In genomic region chr1:86774305-86775304, GRCh38 we compare ENCODE assay signal across 1 cellular context.
TF ChIP-seq lines count a peak whose summit lies in the region.

No MANE protein-coding gene starts in this region.

TF ChIP-seq in H1, 55 proteins besides CTCF, POLR2A, EP300 and RAD21 (continued from another document):
- TF ChIP-seq HDAC2 (IDR thresholded peaks at IDR 0.05; ENCODE audit: borderline replicate concordance in 1 of 2, low read depth in 2 of 2, low read length in 2 of 2) (no peak), POLR2AphosphoS5 (IDR thresholded peaks at IDR 0.05; ENCODE audit: low read depth, low read length) (no peak), SIN3A (conservative IDR thresholded peaks at IDR 0.05 in 1 of 2, IDR thresholded peaks at IDR 0.05 in 1 of 2; ENCODE audit: low read depth in 1 of 2, low read length in 2 of 2) (peak; percentile 33 to 40; a peak in 1 of 4 replicates), RFX5 (IDR thresholded peaks at IDR 0.05; ENCODE audit: borderline replicate concordance, low read depth, low read length) (no peak), SRF (IDR thresholded peaks at IDR 0.05; ENCODE audit: low read depth, low read length) (no peak), BRCA1 (IDR thresholded peaks at IDR 0.05; ENCODE audit: low read depth, low read length) (no peak), TEAD4 (IDR thresholded peaks at IDR 0.05; ENCODE audit: low read depth, low read length) (peak; percentile 43; the same call in 1 of the 2 replicates), GTF2F1 (IDR thresholded peaks at IDR 0.05; ENCODE audit: borderline replicate concordance, low read depth, low read length) (no peak), KDM1A (IDR thresholded peaks at IDR 0.05; ENCODE audit: borderline replicate concordance, low read length) (no peak), ZNF274 (IDR thresholded peaks at IDR 0.05; ENCODE audit: borderline replicate concordance, extremely low read depth, low read length) (no peak), SP1 (IDR thresholded peaks at IDR 0.05; ENCODE audit: low read depth, low read length) (no peak)
- TF ChIP-seq, protein P1, sequence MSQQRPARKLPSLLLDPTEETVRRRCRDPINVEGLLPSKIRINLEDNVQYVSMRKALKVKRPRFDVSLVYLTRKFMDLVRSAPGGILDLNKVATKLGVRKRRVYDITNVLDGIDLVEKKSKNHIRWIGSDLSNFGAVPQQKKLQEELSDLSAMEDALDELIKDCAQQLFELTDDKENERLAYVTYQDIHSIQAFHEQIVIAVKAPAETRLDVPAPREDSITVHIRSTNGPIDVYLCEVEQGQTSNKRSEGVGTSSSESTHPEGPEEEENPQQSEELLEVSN (IDR thresholded peaks at IDR 0.05) = no peak
